1 cellular context compared by ENCODE assay signal in genomic region chr1:53266038-53266437, GRCh38.
TF ChIP-seq lines count a peak whose summit lies in the region.

No MANE protein-coding gene starts in this region.

TF ChIP-seq in SK-N-SH treated with all-trans-retinoic acid at 6 μM for 48 hours, 23 proteins besides CTCF, POLR2A, EP300 and RAD21:
- TF ChIP-seq, protein P1, sequence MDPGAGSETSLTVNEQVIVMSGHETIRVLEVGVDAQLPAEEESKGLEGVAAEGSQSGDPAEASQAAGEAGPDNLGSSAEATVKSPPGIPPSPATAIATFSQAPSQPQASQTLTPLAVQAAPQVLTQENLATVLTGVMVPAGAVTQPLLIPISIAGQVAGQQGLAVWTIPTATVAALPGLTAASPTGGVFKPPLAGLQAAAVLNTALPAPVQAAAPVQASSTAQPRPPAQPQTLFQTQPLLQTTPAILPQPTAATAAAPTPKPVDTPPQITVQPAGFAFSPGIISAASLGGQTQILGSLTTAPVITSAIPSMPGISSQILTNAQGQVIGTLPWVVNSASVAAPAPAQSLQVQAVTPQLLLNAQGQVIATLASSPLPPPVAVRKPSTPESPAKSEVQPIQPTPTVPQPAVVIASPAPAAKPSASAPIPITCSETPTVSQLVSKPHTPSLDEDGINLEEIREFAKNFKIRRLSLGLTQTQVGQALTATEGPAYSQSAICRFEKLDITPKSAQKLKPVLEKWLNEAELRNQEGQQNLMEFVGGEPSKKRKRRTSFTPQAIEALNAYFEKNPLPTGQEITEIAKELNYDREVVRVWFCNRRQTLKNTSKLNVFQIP (CRISPR knock-in tag; IDR thresholded peaks at IDR 0.05; ENCODE audit: borderline replicate concordance, low read depth) = no peak
- no peak for TF ChIP-seq ZFP30 (CRISPR knock-in tag; IDR thresholded peaks at IDR 0.05)
- no peak for TF ChIP-seq GLIS3 (CRISPR knock-in tag; IDR thresholded peaks at IDR 0.05)
- TF ChIP-seq RARB (CRISPR knock-in tag; IDR thresholded peaks at IDR 0.05) = no peak
- TF ChIP-seq ZNF8 (CRISPR knock-in tag; IDR thresholded peaks at IDR 0.05) = no peak
- TF ChIP-seq ZNF70 (CRISPR knock-in tag; IDR thresholded peaks at IDR 0.05) = no peak
- TF ChIP-seq ESRRG (CRISPR knock-in tag; IDR thresholded peaks at IDR 0.05) = no peak
- TF ChIP-seq TOX (CRISPR knock-in tag; IDR thresholded peaks at IDR 0.05; ENCODE audit: borderline replicate concordance) = no peak
- no peak for TF ChIP-seq OSR1 (CRISPR knock-in tag; IDR thresholded peaks at IDR 0.05)
- no peak for TF ChIP-seq TCF4 (CRISPR knock-in tag; IDR thresholded peaks at IDR 0.05; ENCODE audit: borderline replicate concordance)
- TF ChIP-seq ZFP3 (CRISPR knock-in tag; IDR thresholded peaks at IDR 0.05) = no peak
- TF ChIP-seq ARNTL (CRISPR knock-in tag; IDR thresholded peaks at IDR 0.05; ENCODE audit: borderline replicate concordance, low read depth) = no peak
- no peak for TF ChIP-seq PATZ1 (CRISPR knock-in tag; IDR thresholded peaks at IDR 0.05; ENCODE audit: borderline replicate concordance)
- no peak for TF ChIP-seq SNAI2 (CRISPR knock-in tag; IDR thresholded peaks at IDR 0.05)
- TF ChIP-seq PPARA (CRISPR knock-in tag; IDR thresholded peaks at IDR 0.05; ENCODE audit: borderline replicate concordance) = no peak
